26 cellular contexts compared by ENCODE assay signal in the genomic region with DNA sequence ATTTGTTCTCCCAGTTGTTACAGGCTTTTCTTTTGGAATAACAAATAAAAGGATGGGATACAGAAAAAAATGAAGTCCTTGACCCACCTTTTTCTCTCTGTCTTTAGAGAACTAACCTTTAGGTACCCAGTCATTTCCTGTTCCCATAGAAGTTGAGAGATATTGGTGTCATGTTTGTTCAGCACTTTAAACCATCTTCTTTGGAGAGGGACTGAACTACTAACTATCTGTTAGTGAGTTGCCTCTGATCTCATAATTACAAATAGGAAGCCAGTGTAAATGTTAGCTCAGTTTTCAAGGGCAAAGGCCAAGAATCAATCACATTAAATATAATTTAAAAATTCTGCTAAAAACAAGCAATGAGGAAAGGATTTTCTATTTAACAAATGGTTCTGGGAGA.
"Had no signal": no experiment of that assay in that cellular context is flagged by ENCODE, and none has a peak within 500 bp of the region (broad histone marks: within the 10 kb centered on the region; RNA-seq: fewer than 3 reads in every experiment).

No MANE protein-coding gene starts in this region.

- H3K36me3 Mint-ChIP-seq: activated CD8-positive, alpha-beta memory T cell treated with anti-CD3 and anti-CD28 coated beads, Interleukin-2, amount 10 ng/mL, durations not matched to agents 7 days and 5 days; naive thymus-derived CD4-positive, alpha-beta T cell; T-cell had no signal

- H3K27me3 ChIP-seq: esophagus squamous epithelium, gastrocnemius medialis, pancreas, suprapubic skin, tibial artery had no signal

- H3K4me2 ChIP-seq: smooth muscle cell had no signal

- ATAC-seq: activated CD8-positive, alpha-beta memory T cell treated with anti-CD3 and anti-CD28 coated beads, Interleukin-2, amount 10 ng/mL, durations not matched to agents 7 days and 5 days; activated CD8-positive, alpha-beta T cell treated with anti-CD3 and anti-CD28 coated beads for 36 hours; activated naive CD4-positive, alpha-beta T cell treated with anti-CD3 and anti-CD28 coated beads, Interleukin-2, amount 50 U/mL, for 72 hours; gastrocnemius medialis; left colon; naive thymus-derived CD4-positive, alpha-beta T cell; pancreas; T-cell had no signal

- H3K4me1 ChIP-seq: esophagus squamous epithelium, gastrocnemius medialis, pancreas, prostate gland, suprapubic skin, tibial artery had no signal

- H3K27me3 Mint-ChIP-seq: activated CD8-positive, alpha-beta memory T cell treated with anti-CD3 and anti-CD28 coated beads, Interleukin-2, amount 10 ng/mL, durations not matched to agents 7 days and 5 days had no signal

- H3K36me3 ChIP-seq: esophagus squamous epithelium, gastrocnemius medialis, pancreas, prostate gland, suprapubic skin, tibial artery had no signal

- H3K4me3 ChIP-seq: esophagus squamous epithelium, gastrocnemius medialis, pancreas, prostate gland, smooth muscle cell, suprapubic skin, tibial artery had no signal

- H3K4me3 Mint-ChIP-seq: activated B cell treated with CpG ODN at 0.5 μM for 24 hours; activated CD8-positive, alpha-beta memory T cell treated with anti-CD3 and anti-CD28 coated beads, Interleukin-2, amount 10 ng/mL, durations not matched to agents 7 days and 5 days; activated CD8-positive, alpha-beta T cell treated with anti-CD3 and anti-CD28 coated beads for 36 hours; naive thymus-derived CD4-positive, alpha-beta T cell; T-cell had no signal

- DNase-seq: activated B cell treated with CpG ODN at 0.5 μM for 24 hours; activated CD4-positive, alpha-beta T cell treated with anti-CD3 and anti-CD28 coated beads, Interleukin-2, amount 50 U/mL, for 1 hour; activated CD8-positive, alpha-beta memory T cell treated with anti-CD3 and anti-CD28 coated beads, Interleukin-2, amount 10 ng/mL, durations not matched to agents 7 days and 5 days; activated CD8-positive, alpha-beta T cell treated with anti-CD3 and anti-CD28 coated beads for 36 hours; activated T-cell treated with anti-CD3 and anti-CD28 coated beads, Interleukin-2, amount 50 U/mL, for 48 hours; dermis blood vessel endothelial cell; effector CD4-positive, alpha-beta T cell; esophagus squamous epithelium; gastrocnemius medialis; glutamatergic neuron; left colon; midbrain; naive thymus-derived CD4-positive, alpha-beta T cell; pancreas; retina; stimulated activated CD4-positive, alpha-beta T cell treated with anti-CD3 and anti-CD28 coated beads, Interleukin-1b, Interleukin-23, amount 100 ng/mL, for 48 hours; stimulated activated naive CD4-positive, alpha-beta T cell; T-cell; tibial artery had no signal

- H3K27ac ChIP-seq: esophagus squamous epithelium, gastrocnemius medialis, pancreas, prostate gland, suprapubic skin, tibial artery had no signal

- H3K9me3 ChIP-seq: esophagus squamous epithelium, gastrocnemius medialis, pancreas, prostate gland, suprapubic skin, tibial artery had no signal

- H3K27ac Mint-ChIP-seq: activated B cell treated with CpG ODN at 0.5 μM for 24 hours; activated CD8-positive, alpha-beta memory T cell treated with anti-CD3 and anti-CD28 coated beads, Interleukin-2, amount 10 ng/mL, durations not matched to agents 7 days and 5 days; activated CD8-positive, alpha-beta T cell treated with anti-CD3 and anti-CD28 coated beads for 36 hours; activated naive CD4-positive, alpha-beta T cell treated with anti-CD3 and anti-CD28 coated beads, Interleukin-2, amount 50 U/mL, for 72 hours; activated T-helper 2 cell treated with anti-CD3 and anti-CD28 coated beads, Interferon-gamma antibody, Interleukin-2, Interleukin-4, amounts not matched to agents 10 μg/mL and 5 μg/mL and 100 μg/mL, durations not matched to agents 14 hours and 24 hours and 36 hours; naive thymus-derived CD4-positive, alpha-beta T cell; T-cell had no signal

- FAIRE-seq: colon, islet of Langerhans, pancreas had no signal

- H3K4me1 Mint-ChIP-seq: activated B cell treated with CpG ODN at 0.5 μM for 24 hours, T-cell had no signal
